8 cellular contexts compared by ENCODE assay signal in the genomic region with DNA sequence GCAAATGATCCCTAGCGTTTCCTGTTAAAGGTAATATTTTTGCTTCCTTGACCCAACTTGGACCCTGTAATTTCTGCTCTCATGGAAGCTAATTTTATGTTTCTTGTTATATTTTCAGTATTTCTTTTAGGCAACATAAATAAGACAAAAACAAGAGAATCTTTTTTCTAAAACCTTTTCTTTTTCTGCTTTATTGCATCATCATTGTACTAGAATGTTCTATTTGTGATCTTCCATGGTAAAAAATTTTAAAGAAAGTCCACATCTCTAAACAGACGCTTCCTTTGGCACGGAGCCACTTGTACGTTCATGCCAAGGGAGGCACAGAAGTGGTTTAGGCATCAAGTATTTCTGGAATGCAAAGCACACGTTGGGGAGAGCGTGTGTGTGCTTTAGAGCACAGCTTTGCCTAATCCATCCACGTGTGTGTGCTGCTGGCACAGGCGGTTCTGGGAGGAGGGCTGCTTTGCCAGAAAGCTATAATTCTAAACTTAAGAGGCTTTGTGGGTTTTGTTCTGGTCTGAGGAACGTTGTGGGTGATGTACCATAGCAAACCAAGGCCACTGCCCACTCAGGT.
DNase-seq lines count a peak whose midpoint lies in the region; ATAC-seq and TF ChIP-seq lines count a peak whose summit lies in the region.

No MANE protein-coding gene starts in this region.

- H3K4me1 Mint-ChIP-seq in progenitor cell of endocrine pancreas (ENCODE audit: low read depth): no peaks in the 10 kb centered on the region

- intact Hi-C loops in left cardiac atrium (cut with DNase I): no loop called here

- no peak overlapping the region for H3K27ac Mint-ChIP-seq in progenitor cell of endocrine pancreas

- peaks cover 8% of the 10 kb centered on the region for H3K36me3 Mint-ChIP-seq in progenitor cell of endocrine pancreas (ENCODE audit: insufficient read depth)

- peak; percentile 87 for DNase-seq in left cardiac atrium
- peak in 6 of 49 donors; percentile 9 to 49 (median 16) for DNase-seq in substantia nigra (lab: John Stamatoyannopoulos, UW)
- no peak for DNase-seq in NCI-H774 (lab: John Stamatoyannopoulos, UW)
- DNase-seq in iPS-NIHi7 (ENCODE audit: extremely low spot score): no peak
- DNase-seq in NK-92 (lab: John Stamatoyannopoulos, UW; ENCODE audit: unreplicated experiment): no peak
- DNase-seq in progenitor cell of endocrine pancreas (ENCODE audit: low spot score, unreplicated experiment): no peak

- ATAC-seq in HG03521 (IDR thresholded peaks at IDR 0.05; ENCODE audit: unreplicated experiment) (peak; percentile 7), left cardiac atrium (peak; percentile 94 to 97)

- no peak overlapping the region for H3K4me3 Mint-ChIP-seq in progenitor cell of endocrine pancreas (ENCODE audit: low read depth)

- no peaks in the 10 kb centered on the region for H3K9me3 Mint-ChIP-seq in progenitor cell of endocrine pancreas (ENCODE audit: low read depth)

- H3K27ac ChIP-seq in VCaP: peak overlapping the region; percentile 96
- peak overlapping the region; percentile 6 for H3K27ac ChIP-seq in substantia nigra (ENCODE audit: low read depth, low read length, poor library complexity, severe bottlenecking)

- TF ChIP-seq CTCF in VCaP (conservative IDR thresholded peaks at IDR 0.05) (no peak), progenitor cell of endocrine pancreas (IDR thresholded peaks at IDR 0.05; ENCODE audit: unreplicated experiment) (no peak)

- H3K27me3 Mint-ChIP-seq in progenitor cell of endocrine pancreas: no peaks in the 10 kb centered on the region
